Comparison of ENCODE assay signal across 15 cellular contexts in the genomic region with DNA sequence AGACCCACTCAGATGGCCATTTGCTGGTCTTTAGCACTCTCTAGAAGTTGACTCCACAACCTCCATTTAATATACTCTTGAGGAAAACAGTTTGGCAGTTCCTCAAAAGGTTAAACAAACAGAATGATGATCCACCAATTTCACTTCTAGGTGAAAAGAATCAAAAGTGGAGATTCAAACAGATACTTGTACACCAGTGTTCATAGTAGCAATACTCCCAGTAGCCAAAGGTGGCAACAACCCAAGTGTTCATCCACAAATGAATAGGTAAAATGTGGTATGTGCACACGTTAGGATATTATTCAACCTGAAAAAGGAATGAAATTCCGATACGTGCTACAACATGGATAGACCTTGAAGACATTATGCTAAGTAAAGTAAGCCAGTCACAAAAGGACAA. TPM values are rescaled to one million over a fixed set of nuclear protein-coding genes. Genes with fewer than 3 reads are reported as not detected.
DNase-seq lines count a peak whose midpoint lies in the region; ATAC-seq, FAIRE-seq and TF ChIP-seq lines count a peak whose summit lies in the region.
"Had no signal": no experiment of that assay in that cellular context is flagged by ENCODE, and none has a peak within 500 bp of the region (broad histone marks: within the 10 kb centered on the region; RNA-seq: fewer than 3 reads in every experiment).

No MANE protein-coding gene starts in this region.

- TF ChIP-seq POLR2A in HepG2 (IDR thresholded peaks at IDR 0.05; ENCODE audit: insufficient read depth in 1 of 2, low read depth in 2 of 2, low read length in 2 of 2) (no peak), right lobe of liver (IDR thresholded peaks at IDR 0.05) (no peak)

- H2AFZ ChIP-seq in HepG2 (ENCODE audit: low read length): no peak overlapping the region

- CTCF ChIA-PET in HepG2 (lab: Yijun Ruan, JAX; ENCODE audit: low intra/inter-chr PET ratio, low total read pairs): no interaction called here

- peaks cover 82% of the 10 kb centered on the region for H3K79me2 ChIP-seq in HepG2 (ENCODE audit: insufficient read depth, low read length)

- POLR2A ChIA-PET in HepG2 (lab: Yijun Ruan, JAX): no interaction called here

- no peak for TF ChIP-seq RAD21 in HepG2 (CRISPR knock-in tag; IDR thresholded peaks at IDR 0.05)

- H3K9me3 ChIP-seq in HepG2 (ENCODE audit: low read length): no peaks in the 10 kb centered on the region
- no peaks in the 10 kb centered on the region for H3K9me3 ChIP-seq in right lobe of liver
- H3K9me3 ChIP-seq in SK-N-MC (ENCODE audit: low read depth, low read length): no peaks in the 10 kb centered on the region
- no peaks in the 10 kb centered on the region for H3K9me3 ChIP-seq in SJCRH30 (replicated peaks)
- H3K9me3 ChIP-seq: BLaER1 had no signal

- H3K36me3 ChIP-seq in HepG2 (replicated peaks in 1 of 2; ENCODE audit: control insufficient read depth in 1 of 2, insufficient read depth in 2 of 2, low read length in 2 of 2) (peaks cover 7 to 41% of the 10 kb centered on the region in 2 experiments; a peak in 4 of 5 replicates), right lobe of liver (peaks cover 0 to 6% (median 0%) of the 10 kb centered on the region in 4 donors), SK-N-MC (ENCODE audit: insufficient read depth, low read length) (peaks cover 37% of the 10 kb centered on the region), SJCRH30 (peaks cover 13% of the 10 kb centered on the region)

- FAIRE-seq in HepG2 (lab: Jason Lieb, UNC): peak; percentile 12

- H3K27me3 ChIP-seq in HepG2 (ENCODE audit: control insufficient read depth in 1 of 2, insufficient read depth in 2 of 2, low read length in 2 of 2) (no peaks in the 10 kb centered on the region), right lobe of liver (no peaks in the 10 kb centered on the region), foreskin keratinocyte (no peaks in the 10 kb centered on the region), SJCRH30 (no peaks in the 10 kb centered on the region)
- H3K27me3 ChIP-seq: BLaER1 had no signal

- BruUV-seq in HepG2 (replicated peaks; lab: Mats Ljungman, UMichigan): no TSS peak

- TF ChIP-seq EP300 in HepG2 (IDR thresholded peaks at IDR 0.05; ENCODE audit: low read depth in 2 of 2, low read length in 2 of 2) (no peak), HepG2 (CRISPR knock-in tag; IDR thresholded peaks at IDR 0.05; ENCODE audit: borderline replicate concordance) (no peak)

- no peak overlapping the region for H3K4me2 ChIP-seq in HepG2 (ENCODE audit: low read depth, low read length)
- H3K4me2 ChIP-seq: BLaER1 had no signal

- WGBS in HepG2 (ENCODE audit: low lambda C conversion rate): 98% methylated on average over 3 of the region's 3 CpGs
- 82% methylated on average over 3 of the region's 3 CpGs for WGBS in right lobe of liver (ENCODE audit: insufficient coverage, low coverage, low lambda C conversion rate, missing lambda C conversion rate)

- ATAC-seq in HepG2: peak; percentile 74
- ATAC-seq in right lobe of liver: no peak
- ATAC-seq in foreskin keratinocyte: peak; percentile 68
- ATAC-seq in GM21360 (IDR thresholded peaks at IDR 0.05; ENCODE audit: unreplicated experiment): no peak

- DNase-seq in HepG2 (ENCODE audit: low spot score): no peak
- no peak for DNase-seq in right lobe of liver
- DNase-seq in SK-N-MC (ENCODE audit: low read depth, low spot score): no peak
- DNase-seq in foreskin keratinocyte: no peak
- no peak for DNase-seq in SJCRH30
- no peak for DNase-seq in SK-N-DZ (ENCODE audit: low spot score)
- DNase-seq in head of caudate nucleus: no peak
- DNase-seq: activated B cell treated with CpG ODN at 0.5 μM for 24 hours; activated T-cell treated with anti-CD3 and anti-CD28 coated beads, Interleukin-2, amount 50 U/mL, for 48 hours; GDM1; NCI-H1417; NCI-H524 treated with DMSO at 0.1 percent for 48 hours had no signal

- H3K4me3 ChIP-seq in HepG2 (replicated peaks in 1 of 3; ENCODE audit: insufficient read depth in 1 of 3, low read depth in 2 of 3, low read length in 3 of 3) (no peak overlapping the region), right lobe of liver (no peak overlapping the region), SK-N-MC (no peak overlapping the region), SJCRH30 (no peak overlapping the region)
- H3K4me3 ChIP-seq: BLaER1 had no signal

- H3K9ac ChIP-seq in HepG2 (ENCODE audit: insufficient read depth, low read depth, low read length) (no peak overlapping the region), SK-N-MC (ENCODE audit: insufficient read length) (no peak overlapping the region)
- H3K9ac ChIP-seq: BLaER1 had no signal

- peaks cover 47% of the 10 kb centered on the region for H3K4me1 ChIP-seq in HepG2 (ENCODE audit: insufficient read depth, low read length)
- H3K4me1 ChIP-seq in right lobe of liver: peaks cover 0 to 20% (median 3%) of the 10 kb centered on the region in 4 donors
- H3K4me1 ChIP-seq in foreskin keratinocyte: no peaks in the 10 kb centered on the region
- no peaks in the 10 kb centered on the region; the same call in 1 of the 2 replicates for H3K4me1 ChIP-seq in SJCRH30

- TF ChIP-seq CTCF in HepG2 (CRISPR knock-in tag; IDR thresholded peaks at IDR 0.05) (no peak), right lobe of liver (IDR thresholded peaks at IDR 0.05) (no peak), foreskin keratinocyte (conservative IDR thresholded peaks at IDR 0.05) (peak; percentile 11)

- peaks cover 8% of the 10 kb centered on the region; the same call in 1 of the 2 replicates for H4K20me1 ChIP-seq in HepG2 (ENCODE audit: insufficient read depth, low read length)

- H3K27ac ChIP-seq in HepG2 (ENCODE audit: extremely low read length, insufficient read depth, low read length): no peak overlapping the region
- no peak overlapping the region for H3K27ac ChIP-seq in right lobe of liver
- peak overlapping the region; percentile 19; the same call in 1 of the 2 replicates for H3K27ac ChIP-seq in SK-N-MC
- H3K27ac ChIP-seq in foreskin keratinocyte: no peak overlapping the region
- no peak overlapping the region for H3K27ac ChIP-seq in SJCRH30
- H3K27ac ChIP-seq: BLaER1 had no signal

- intact Hi-C loops in HepG2 (cut with micrococcal nuclease; ENCODE audit: unreplicated experiment) (no loop called here), right lobe of liver (cut with DNase I) (no loop called here), head of caudate nucleus (cut with DNase I) (no loop called here)

- in situ Hi-C loops in HepG2 (cut with HindIII; ENCODE audit: extremely low pct_ligation_motif_present, low pct_unique_long_range_greater_than_20kb): no loop called here

RNA-seq across cellular contexts. Expression of a gene that starts 6.3 kb away (rescaled TPM):
- total RNA-seq in HepG2 (2016; rRNA removed; fragmentation: Illumina TruSeq; extraction: Trizol) (24.2 and 26.8 TPM in 2 replicates), right lobe of liver (10 to 100 TPM; 17.4 to 23.4 (median 19.7) TPM), foreskin keratinocyte (37.7 and 43.3 TPM in 2 replicates)
- 6.3 and 7.3 TPM in 2 replicates for total RNA-seq in HepG2 (2016; cell fraction: cytosol; rRNA removed; fragmentation: Illumina TruSeq; extraction: Trizol; ENCODE audit: low read depth)
- 24.6 and 27.1 TPM in 2 replicates for total RNA-seq in HepG2 (2016; cell fraction: insoluble cytoplasmic fraction; rRNA removed; fragmentation: Illumina TruSeq; extraction: Trizol)
- total RNA-seq in HepG2 (2016; cell fraction: membrane; rRNA removed; fragmentation: Illumina TruSeq; extraction: Trizol): 22.6 and 26.4 TPM in 2 replicates
- 22.4 and 23.7 TPM in 2 replicates for total RNA-seq in HepG2 (2016; cell fraction: nucleus; rRNA removed; fragmentation: Illumina TruSeq; extraction: Trizol)
- polyA plus RNA-seq in HepG2 (2011; rRNA removed) (40.5 and 46.3 TPM in 2 replicates), foreskin keratinocyte (54.1 and 62.2 TPM in 2 replicates)
- 40.1 and 44.6 TPM in 2 replicates for polyA plus RNA-seq in HepG2 (2011; cell fraction: cytosol; rRNA removed)
- 26.1 and 27.1 TPM in 2 replicates for polyA plus RNA-seq in HepG2 (2011; cell fraction: nucleus; rRNA removed)
- 30.8 and 33.7 TPM in 2 replicates for polyA plus RNA-seq in HepG2 (2012)
- 8.0 and 9.1 TPM in 2 replicates for polyA plus RNA-seq in HepG2 (2016; cell fraction: cytosol; fragmentation: Illumina TruSeq; extraction: Trizol; ENCODE audit: low read depth)
- 48.3 and 56.0 TPM in 2 replicates for polyA plus RNA-seq in HepG2 (2016; cell fraction: insoluble cytoplasmic fraction; fragmentation: Illumina TruSeq; extraction: Trizol; ENCODE audit: low read depth)
- polyA plus RNA-seq in HepG2 (2016; cell fraction: membrane; fragmentation: Illumina TruSeq; extraction: Trizol; ENCODE audit: low read depth): 22.7 and 25.6 TPM in 2 replicates
- 56.0 and 57.2 TPM in 2 replicates for polyA plus RNA-seq in HepG2 (2016; cell fraction: nucleus; fragmentation: Illumina TruSeq; extraction: Trizol; ENCODE audit: insufficient read depth, low read depth)
- 57.9 and 206 TPM in 2 replicates for polyA minus RNA-seq in HepG2 (2011; rRNA and poly(A)+ RNA removed; ENCODE audit: low replicate concordance)
- polyA minus RNA-seq in HepG2 (2011; cell fraction: cytosol; rRNA and poly(A)+ RNA removed): 24.3 and 33.6 TPM in 2 replicates
- polyA minus RNA-seq in HepG2 (2011; cell fraction: nucleus; rRNA and poly(A)+ RNA removed): 23.6 and 34.9 TPM in 2 replicates
- total RNA-seq in SJCRH30 (2014; rRNA removed; shearing (Covaris generic)): 56.4 and 61.2 TPM in 2 replicates
- 50.6 and 54.6 TPM in 2 replicates for polyA plus RNA-seq in SK-N-DZ (2014; cell fraction: cytosol; rRNA removed)
- polyA plus RNA-seq in SK-N-DZ (2014; cell fraction: nucleus; rRNA removed): 27.8 and 36.4 TPM in 2 replicates

RNA-seq across cellular contexts. Expression of a gene that starts 22.1 kb away (rescaled TPM):
- 183 and 196 TPM in 2 replicates for total RNA-seq in HepG2 (2016; rRNA removed; fragmentation: Illumina TruSeq; extraction: Trizol)
- total RNA-seq in HepG2 (2016; cell fraction: cytosol; rRNA removed; fragmentation: Illumina TruSeq; extraction: Trizol; ENCODE audit: low read depth): 98.2 and 98.3 TPM in 2 replicates
- total RNA-seq in HepG2 (2016; cell fraction: insoluble cytoplasmic fraction; rRNA removed; fragmentation: Illumina TruSeq; extraction: Trizol): 165 and 204 TPM in 2 replicates
- 258 and 266 TPM in 2 replicates for total RNA-seq in HepG2 (2016; cell fraction: membrane; rRNA removed; fragmentation: Illumina TruSeq; extraction: Trizol)
- 89.8 and 111 TPM in 2 replicates for total RNA-seq in HepG2 (2016; cell fraction: nucleus; rRNA removed; fragmentation: Illumina TruSeq; extraction: Trizol)
- 128 and 156 TPM in 2 replicates for polyA plus RNA-seq in HepG2 (2011; rRNA removed)
- polyA plus RNA-seq in HepG2 (2011; cell fraction: cytosol; rRNA removed): 115 and 119 TPM in 2 replicates
- polyA plus RNA-seq in HepG2 (2011; cell fraction: nucleus; rRNA removed): 57.2 and 81.2 TPM in 2 replicates
- 124 and 162 TPM in 2 replicates for polyA plus RNA-seq in HepG2 (2012)
- 177 and 192 TPM in 2 replicates for polyA plus RNA-seq in HepG2 (2016; cell fraction: cytosol; fragmentation: Illumina TruSeq; extraction: Trizol; ENCODE audit: low read depth)
- polyA plus RNA-seq in HepG2 (2016; cell fraction: insoluble cytoplasmic fraction; fragmentation: Illumina TruSeq; extraction: Trizol; ENCODE audit: low read depth): 263 and 292 TPM in 2 replicates
- polyA plus RNA-seq in HepG2 (2016; cell fraction: membrane; fragmentation: Illumina TruSeq; extraction: Trizol; ENCODE audit: low read depth): 342 and 343 TPM in 2 replicates
- polyA plus RNA-seq in HepG2 (2016; cell fraction: nucleus; fragmentation: Illumina TruSeq; extraction: Trizol; ENCODE audit: insufficient read depth, low read depth): 211 and 230 TPM in 2 replicates
- 134 and 389 TPM in 2 replicates for polyA minus RNA-seq in HepG2 (2011; rRNA and poly(A)+ RNA removed; ENCODE audit: low replicate concordance)
- polyA minus RNA-seq in HepG2 (2011; cell fraction: cytosol; rRNA and poly(A)+ RNA removed): 64.6 and 71.8 TPM in 2 replicates
- polyA minus RNA-seq in HepG2 (2011; cell fraction: nucleus; rRNA and poly(A)+ RNA removed): 30.8 and 31.2 TPM in 2 replicates
- 100 to 1,000 TPM; 131 to 192 (median 157) TPM for total RNA-seq in right lobe of liver
- total RNA-seq in foreskin keratinocyte: 430 and 481 TPM in 2 replicates
- polyA plus RNA-seq in foreskin keratinocyte: 386 and 479 TPM in 2 replicates
- 276 and 278 TPM in 2 replicates for total RNA-seq in SJCRH30 (2014; rRNA removed; shearing (Covaris generic))
- 375 and 505 TPM in 2 replicates for polyA plus RNA-seq in SK-N-DZ (2014; cell fraction: cytosol; rRNA removed)
- polyA plus RNA-seq in SK-N-DZ (2014; cell fraction: nucleus; rRNA removed): 394 and 426 TPM in 2 replicates

RNA-seq across cellular contexts. Expression of a gene that starts 32.7 kb away (rescaled TPM):
- total RNA-seq in HepG2 (2016; rRNA removed; fragmentation: Illumina TruSeq; extraction: Trizol): 42.9 and 45.7 TPM in 2 replicates
- total RNA-seq in HepG2 (2016; cell fraction: cytosol; rRNA removed; fragmentation: Illumina TruSeq; extraction: Trizol; ENCODE audit: low read depth): 18.3 and 22.1 TPM in 2 replicates
- total RNA-seq in HepG2 (2016; cell fraction: insoluble cytoplasmic fraction; rRNA removed; fragmentation: Illumina TruSeq; extraction: Trizol): 43.5 and 49.0 TPM in 2 replicates
- total RNA-seq in HepG2 (2016; cell fraction: membrane; rRNA removed; fragmentation: Illumina TruSeq; extraction: Trizol): 21.2 and 21.3 TPM in 2 replicates
- 13.5 and 22.5 TPM in 2 replicates for total RNA-seq in HepG2 (2016; cell fraction: nucleus; rRNA removed; fragmentation: Illumina TruSeq; extraction: Trizol)
- polyA plus RNA-seq in HepG2 (2011; rRNA removed): 37.7 and 38.1 TPM in 2 replicates
- polyA plus RNA-seq in HepG2 (2011; cell fraction: cytosol; rRNA removed): 28.3 and 29.4 TPM in 2 replicates
- polyA plus RNA-seq in HepG2 (2011; cell fraction: nucleus; rRNA removed): 15.0 and 17.2 TPM in 2 replicates
- polyA plus RNA-seq in HepG2 (2012): 29.0 TPM in 2 replicates
- polyA plus RNA-seq in HepG2 (2016; cell fraction: cytosol; fragmentation: Illumina TruSeq; extraction: Trizol; ENCODE audit: low read depth): 21.1 and 21.8 TPM in 2 replicates
- 58.3 and 58.4 TPM in 2 replicates for polyA plus RNA-seq in HepG2 (2016; cell fraction: insoluble cytoplasmic fraction; fragmentation: Illumina TruSeq; extraction: Trizol; ENCODE audit: low read depth)
- 18.3 and 20.0 TPM in 2 replicates for polyA plus RNA-seq in HepG2 (2016; cell fraction: membrane; fragmentation: Illumina TruSeq; extraction: Trizol; ENCODE audit: low read depth)
- polyA plus RNA-seq in HepG2 (2016; cell fraction: nucleus; fragmentation: Illumina TruSeq; extraction: Trizol; ENCODE audit: insufficient read depth, low read depth): 39.4 and 46.6 TPM in 2 replicates
- 13.2 and 67.4 TPM in 2 replicates for polyA minus RNA-seq in HepG2 (2011; rRNA and poly(A)+ RNA removed; ENCODE audit: low replicate concordance)
- 8.8 and 9.7 TPM in 2 replicates for polyA minus RNA-seq in HepG2 (2011; cell fraction: cytosol; rRNA and poly(A)+ RNA removed)
- 5.7 and 8.6 TPM in 2 replicates for polyA minus RNA-seq in HepG2 (2011; cell fraction: nucleus; rRNA and poly(A)+ RNA removed)
- total RNA-seq in right lobe of liver: 10 to 100 TPM; 47.2 to 83.2 (median 61.4) TPM
- 117 and 145 TPM in 2 replicates for total RNA-seq in foreskin keratinocyte
- 173 and 199 TPM in 2 replicates for polyA plus RNA-seq in foreskin keratinocyte
- 53.4 and 61.3 TPM in 2 replicates for total RNA-seq in SJCRH30 (2014; rRNA removed; shearing (Covaris generic))
- polyA plus RNA-seq in SK-N-DZ (2014; cell fraction: cytosol; rRNA removed): 98.9 and 109 TPM in 2 replicates
- 67.7 and 93.2 TPM in 2 replicates for polyA plus RNA-seq in SK-N-DZ (2014; cell fraction: nucleus; rRNA removed)

RNA-seq across cellular contexts. Expression of a gene that starts 43.0 kb away (rescaled TPM):
- total RNA-seq in HepG2 (2016; rRNA removed; fragmentation: Illumina TruSeq; extraction: Trizol) (0.59 and 0.73 TPM in 2 replicates), right lobe of liver (1 to 10 TPM in 1 of 6 experiments, under 1 TPM in 5; 0.32 to 1.3 (median 0.67) TPM), foreskin keratinocyte (8.4 and 12.1 TPM in 2 replicates)
- total RNA-seq in HepG2 (2016; cell fraction: cytosol; rRNA removed; fragmentation: Illumina TruSeq; extraction: Trizol; ENCODE audit: low read depth): 0.35 and 0.51 TPM in 2 replicates
- 0.34 and 1.2 TPM in 2 replicates for total RNA-seq in HepG2 (2016; cell fraction: insoluble cytoplasmic fraction; rRNA removed; fragmentation: Illumina TruSeq; extraction: Trizol)
- 0.52 and 1.0 TPM in 2 replicates for total RNA-seq in HepG2 (2016; cell fraction: membrane; rRNA removed; fragmentation: Illumina TruSeq; extraction: Trizol)
- total RNA-seq in HepG2 (2016; cell fraction: nucleus; rRNA removed; fragmentation: Illumina TruSeq; extraction: Trizol): 0.75 and 0.85 TPM in 2 replicates
- polyA plus RNA-seq in HepG2 (2011; rRNA removed) (0.56 and 0.57 TPM in 2 replicates), foreskin keratinocyte (13.7 and 17.3 TPM in 2 replicates)
- 0.55 and 0.78 TPM in 2 replicates for polyA plus RNA-seq in HepG2 (2011; cell fraction: cytosol; rRNA removed)
- polyA plus RNA-seq in HepG2 (2011; cell fraction: nucleus; rRNA removed): 0.16 and 0.47 TPM in 2 replicates
- 0.79 and 1.0 TPM in 2 replicates for polyA plus RNA-seq in HepG2 (2012)
- polyA plus RNA-seq in HepG2 (2016; cell fraction: cytosol; fragmentation: Illumina TruSeq; extraction: Trizol; ENCODE audit: low read depth): 0.62 and 0.67 TPM in 2 replicates
- 1.3 and 1.8 TPM in 2 replicates for polyA plus RNA-seq in HepG2 (2016; cell fraction: insoluble cytoplasmic fraction; fragmentation: Illumina TruSeq; extraction: Trizol; ENCODE audit: low read depth)
- polyA plus RNA-seq in HepG2 (2016; cell fraction: membrane; fragmentation: Illumina TruSeq; extraction: Trizol; ENCODE audit: low read depth): 0.71 and 1.1 TPM in 2 replicates
- 1.0 and 1.8 TPM in 2 replicates for polyA plus RNA-seq in HepG2 (2016; cell fraction: nucleus; fragmentation: Illumina TruSeq; extraction: Trizol; ENCODE audit: insufficient read depth, low read depth)
- polyA minus RNA-seq in HepG2 (2011; rRNA and poly(A)+ RNA removed; ENCODE audit: low replicate concordance): 0.72 and 1.9 TPM in 2 replicates
- 0.62 TPM in 1 of 2 replicates, not detected in the other for polyA minus RNA-seq in HepG2 (2011; cell fraction: cytosol; rRNA and poly(A)+ RNA removed)
- not detected in 2 replicates for polyA minus RNA-seq in HepG2 (2011; cell fraction: nucleus; rRNA and poly(A)+ RNA removed)
- total RNA-seq in SJCRH30 (2014; rRNA removed; shearing (Covaris generic)): 0.30 TPM in 1 of 2 replicates, not detected in the other
- polyA plus RNA-seq in SK-N-DZ (2014; cell fraction: cytosol; rRNA removed): 0.61 and 3.2 TPM in 2 replicates
- polyA plus RNA-seq in SK-N-DZ (2014; cell fraction: nucleus; rRNA removed): 1.4 and 3.3 TPM in 2 replicates
- total RNA-seq: lung microvascular endothelial cell had no signal

RNA-seq across cellular contexts. Expression of a gene that starts 45.0 kb away (rescaled TPM):
- 17.8 and 19.8 TPM in 2 replicates for total RNA-seq in HepG2 (2016; rRNA removed; fragmentation: Illumina TruSeq; extraction: Trizol)
- 4.3 and 4.7 TPM in 2 replicates for total RNA-seq in HepG2 (2016; cell fraction: cytosol; rRNA removed; fragmentation: Illumina TruSeq; extraction: Trizol; ENCODE audit: low read depth)
- 17.0 and 17.7 TPM in 2 replicates for total RNA-seq in HepG2 (2016; cell fraction: insoluble cytoplasmic fraction; rRNA removed; fragmentation: Illumina TruSeq; extraction: Trizol)
- 13.2 and 14.0 TPM in 2 replicates for total RNA-seq in HepG2 (2016; cell fraction: membrane; rRNA removed; fragmentation: Illumina TruSeq; extraction: Trizol)
- 9.6 and 14.9 TPM in 2 replicates for total RNA-seq in HepG2 (2016; cell fraction: nucleus; rRNA removed; fragmentation: Illumina TruSeq; extraction: Trizol)
- polyA plus RNA-seq in HepG2 (2011; rRNA removed): 21.3 and 22.8 TPM in 2 replicates
- polyA plus RNA-seq in HepG2 (2011; cell fraction: cytosol; rRNA removed): 14.8 and 16.6 TPM in 2 replicates
- 7.5 and 8.0 TPM in 2 replicates for polyA plus RNA-seq in HepG2 (2011; cell fraction: nucleus; rRNA removed)
- 13.2 and 14.7 TPM in 2 replicates for polyA plus RNA-seq in HepG2 (2012)
- 4.2 and 5.1 TPM in 2 replicates for polyA plus RNA-seq in HepG2 (2016; cell fraction: cytosol; fragmentation: Illumina TruSeq; extraction: Trizol; ENCODE audit: low read depth)
- 31.5 and 36.7 TPM in 2 replicates for polyA plus RNA-seq in HepG2 (2016; cell fraction: insoluble cytoplasmic fraction; fragmentation: Illumina TruSeq; extraction: Trizol; ENCODE audit: low read depth)
- polyA plus RNA-seq in HepG2 (2016; cell fraction: membrane; fragmentation: Illumina TruSeq; extraction: Trizol; ENCODE audit: low read depth): 12.8 and 15.4 TPM in 2 replicates
- 21.4 and 24.7 TPM in 2 replicates for polyA plus RNA-seq in HepG2 (2016; cell fraction: nucleus; fragmentation: Illumina TruSeq; extraction: Trizol; ENCODE audit: insufficient read depth, low read depth)
- 27.7 and 116 TPM in 2 replicates for polyA minus RNA-seq in HepG2 (2011; rRNA and poly(A)+ RNA removed; ENCODE audit: low replicate concordance)
- 9.0 and 13.8 TPM in 2 replicates for polyA minus RNA-seq in HepG2 (2011; cell fraction: cytosol; rRNA and poly(A)+ RNA removed)
- polyA minus RNA-seq in HepG2 (2011; cell fraction: nucleus; rRNA and poly(A)+ RNA removed): 11.8 and 21.6 TPM in 2 replicates
- total RNA-seq in right lobe of liver: 10 to 100 TPM; 10.3 to 14.1 (median 12.2) TPM
- 31.7 and 32.0 TPM in 2 replicates for total RNA-seq in foreskin keratinocyte
- 22.3 and 28.6 TPM in 2 replicates for polyA plus RNA-seq in foreskin keratinocyte
- total RNA-seq in SJCRH30 (2014; rRNA removed; shearing (Covaris generic)): 29.1 and 33.7 TPM in 2 replicates
- polyA plus RNA-seq in SK-N-DZ (2014; cell fraction: cytosol; rRNA removed): 40.3 and 50.7 TPM in 2 replicates
- 5.3 and 6.9 TPM in 2 replicates for polyA plus RNA-seq in SK-N-DZ (2014; cell fraction: nucleus; rRNA removed)

Comparison
In these comparisons a context has a peak if more than half of its experiments do, and no peak if none do; other contexts are left out.
1. ATAC-seq: peak in HepG2 (single experiment) and foreskin keratinocyte (single experiment); none in right lobe of liver (0 of 4) and GM21360 (single experiment).